Comparison of ENCODE assay signal across 9 cellular contexts in genomic region chrX:48025561-48025960, GRCh38. TPM values are rescaled to one million over a fixed set of nuclear protein-coding genes. Genes with fewer than 3 reads are reported as not detected.
DNase-seq lines count a peak whose midpoint lies in the region; ATAC-seq and TF ChIP-seq lines count a peak whose summit lies in the region.
"Had no signal": no experiment of that assay in that cellular context is flagged by ENCODE, and none has a peak within 500 bp of the region (broad histone marks: within the 10 kb centered on the region; RNA-seq: fewer than 3 reads in every experiment).

No MANE protein-coding gene starts in this region.

- CTCF ChIA-PET in A673 (lab: Charles Lee) = no interaction called here

- H3K4me1 ChIP-seq in A673 (ENCODE audit: insufficient read depth, low read length, poor library complexity, severe bottlenecking) = no peaks in the 10 kb centered on the region

- peak; percentile 72 for ATAC-seq in left lobe of liver
- ATAC-seq in stimulated activated naive CD8-positive, alpha-beta T cell treated with anti-CD3 and anti-CD28 coated beads, Interleukin-15, Interleukin-2, amounts not matched to agents 100 U/mL and 50 U/mL, for 24 hours = no peak
- no peak for ATAC-seq in GM21825 (IDR thresholded peaks at IDR 0.05; ENCODE audit: unreplicated experiment)

- no TSS peak for BruUV-seq in A673 (replicated peaks; lab: Mats Ljungman, UMichigan)

- H3K27me3 ChIP-seq in A673 (replicated peaks; ENCODE audit: insufficient read depth, low read depth, low read length, poor library complexity) = no peaks in the 10 kb centered on the region

- H3K4me3 ChIP-seq in A673 (ENCODE audit: low read depth, low read length, poor library complexity, severe bottlenecking) = no peak overlapping the region

- no peak overlapping the region for H3K27ac ChIP-seq in A673 (ENCODE audit: low read depth, low read length, poor library complexity, severe bottlenecking)

- peak; percentile 70 for DNase-seq in A673 (ENCODE audit: low spot score)
- peak; percentile 30 for DNase-seq in NCI-H1092 (lab: John Stamatoyannopoulos, UW)
- DNase-seq in SKM-1 (lab: John Stamatoyannopoulos, UW; ENCODE audit: unreplicated experiment) = peak; percentile 24
- DNase-seq in cerebellar cortex (ENCODE audit: low spot score) = peak; percentile 82
- peak; percentile 49 for DNase-seq in left lobe of liver (ENCODE audit: low spot score)
- peak; percentile 26 for DNase-seq in stimulated activated naive CD8-positive, alpha-beta T cell treated with anti-CD3 and anti-CD28 coated beads, Interleukin-15, Interleukin-2, amounts not matched to agents 100 U/mL and 50 U/mL, for 24 hours

- peak; percentile 73 for TF ChIP-seq CTCF in A673 (conservative IDR thresholded peaks at IDR 0.05; ENCODE audit: low read depth, low read length)
- TF ChIP-seq CTCF in GM12872 (IDR thresholded peaks at IDR 0.05; ENCODE audit: insufficient read depth, low read depth, low read length) = peak; percentile 53

- no peaks in the 10 kb centered on the region for H3K9me3 ChIP-seq in A673 (ENCODE audit: low read depth, low read length, poor library complexity, severe bottlenecking)

- intact Hi-C loops in A673 (cut with micrococcal nuclease; ENCODE audit: unreplicated experiment) = loop anchor here (5.0 to 10.0 kb wide), 3 partner anchors 271 to 833 kb away; partner anchors contain the start of genes ARAF and UBA1

- POLR2A ChIA-PET in A673 (lab: Charles Lee; ENCODE audit: low non-redundant PET) = no interaction called here

- H3K36me3 ChIP-seq in A673 (ENCODE audit: insufficient read depth, low read length, poor library complexity, severe bottlenecking) = no peaks in the 10 kb centered on the region

RNA-seq across cellular contexts. Expression of gene SPACA5, which starts 18.8 kb away (rescaled TPM):
- total RNA-seq in A673 (2021) (not detected in 2 replicates), left lobe of liver (not detected)
- total RNA-seq: glomerular endothelial cell had no signal

RNA-seq across cellular contexts. Expression of gene ZNF182, which starts 21.8 kb away (rescaled TPM):
- total RNA-seq in A673 (2021) = 6.4 and 6.5 TPM in 2 replicates
- 2.2 TPM for total RNA-seq in left lobe of liver

RNA-seq across cellular contexts. Expression of gene ZNF630, which starts 45.9 kb away (rescaled TPM):
- total RNA-seq in A673 (2021) (0.31 and 1.6 TPM in 2 replicates), left lobe of liver (1.1 TPM)

Comparison
In these comparisons a context has a peak if more than half of its experiments do, and no peak if none do; other contexts are left out.
1. DNase-seq: peak in every context shown above with its lines; median percentile 82 in cerebellar cortex; 70 in A673; 49 in left lobe of liver; 30 in NCI-H1092; 26 in stimulated activated naive CD8-positive, alpha-beta T cell treated with anti-CD3 and anti-CD28 coated beads, Interleukin-15, Interleukin-2, amounts not matched to agents 100 U/mL and 50 U/mL, for 24 hours; 24 in SKM-1.